In genomic region chr7:55441668-55442305, GRCh38 we compare ENCODE assay signal across 17 cellular contexts.
DNase-seq lines count a peak whose midpoint lies in the region; ATAC-seq and TF ChIP-seq lines count a peak whose summit lies in the region.
"Had no signal": no experiment of that assay in that cellular context is flagged by ENCODE, and none has a peak within 500 bp of the region (broad histone marks: within the 10 kb centered on the region; RNA-seq: fewer than 3 reads in every experiment).

No MANE protein-coding gene starts in this region.

- POLR2A ChIA-PET in MCF 10A (lab: Yijun Ruan, JAX), result no interaction called here
- POLR2A ChIA-PET in SK-N-SH (lab: Yijun Ruan, JAX), result interaction anchor here (0.6 kb wide), 1 partner anchor 632 kb away, joined by 5 read pairs; no protein-coding TSS in a partner anchor

- no peak overlapping the region for H2AFZ ChIP-seq in mammary epithelial cell (ENCODE audit: low read depth, low read length)
- H2AFZ ChIP-seq in SK-N-SH (ENCODE audit: low read depth), result no peak overlapping the region

- H3K36me3 ChIP-seq in mammary epithelial cell (ENCODE audit: insufficient read depth, low read length) (no peaks in the 10 kb centered on the region), SK-N-SH (replicated peaks in 1 of 2; ENCODE audit: control insufficient read depth in 1 of 2, insufficient read depth in 2 of 2, low read length in 1 of 2) (no peaks in the 10 kb centered on the region), thoracic aorta (no peaks in the 10 kb centered on the region)

- CTCF ChIA-PET in MCF 10A (lab: Yijun Ruan, JAX) (interaction anchor here (0.6 to 0.7 kb wide), 2 partner anchors 26 to 633 kb away, joined by 3 read pairs; no protein-coding TSS in a partner anchor), mammary epithelial cell (lab: Charles Lee; ENCODE audit: low non-redundant PET) (no interaction called here), SK-N-SH (lab: Yijun Ruan, JAX) (interaction anchor here (0.7 to 1.7 kb wide), 7 partner anchors 8 to 186 kb away, joined by 3 to 7 read pairs (median 4); no protein-coding TSS in a partner anchor)

- H3K9ac ChIP-seq in mammary epithelial cell (ENCODE audit: insufficient read depth, low read length) (no peak overlapping the region), SK-N-SH (no peak overlapping the region)

- H3K4me1 Mint-ChIP-seq in MCF 10A (ENCODE audit: insufficient read depth, unreplicated experiment), result peaks cover 18% of the 10 kb centered on the region
- H3K4me1 Mint-ChIP-seq in activated CD4-positive, alpha-beta T cell treated with anti-CD3 and anti-CD28 coated beads, Interleukin-2, amount 10 ng/mL, durations not matched to agents 24 days and 14 days, result peaks cover 17% of the 10 kb centered on the region
- H3K4me1 Mint-ChIP-seq: activated CD4-positive, alpha-beta memory T cell treated with anti-CD3 and anti-CD28 coated beads, Interleukin-2, amount 10 ng/mL, durations not matched to agents 7 days and 5 days had no signal

- H3K36me3 Mint-ChIP-seq in MCF 10A (ENCODE audit: insufficient read depth, unreplicated experiment), result no peaks in the 10 kb centered on the region
- H3K36me3 Mint-ChIP-seq in activated CD4-positive, alpha-beta T cell treated with anti-CD3 and anti-CD28 coated beads, Interleukin-2, amount 10 ng/mL, durations not matched to agents 24 days and 14 days (ENCODE audit: low read depth), result peaks cover 4% of the 10 kb centered on the region

- no peaks in the 10 kb centered on the region for H3K9me3 ChIP-seq in mammary epithelial cell (replicated peaks; ENCODE audit: insufficient read depth, low read length)
- no peaks in the 10 kb centered on the region for H3K9me3 ChIP-seq in SK-N-SH
- no peaks in the 10 kb centered on the region for H3K9me3 ChIP-seq in thoracic aorta
- H3K9me3 ChIP-seq: A549 had no signal

- H3K9me2 ChIP-seq in SK-N-SH, result no peaks in the 10 kb centered on the region

- TF ChIP-seq CTCF in MCF 10A (IDR thresholded peaks at IDR 0.05; ENCODE audit: unreplicated experiment) (no peak), mammary epithelial cell (conservative IDR thresholded peaks at IDR 0.05 in 1 of 2, IDR thresholded peaks at IDR 0.05 in 1 of 2; ENCODE audit: extremely low read depth in 1 of 2, insufficient read depth in 1 of 2, low read depth in 1 of 2, low read length in 2 of 2) (no peak), SK-N-SH (IDR thresholded peaks at IDR 0.05) (no peak), fibroblast of the aortic adventitia (IDR thresholded peaks at IDR 0.05; ENCODE audit: insufficient read depth, low read length) (no peak), thoracic aorta (IDR thresholded peaks at IDR 0.05) (no peak)

- BruUV-seq in MCF 10A (replicated peaks; lab: Mats Ljungman, UMichigan) (no TSS peak), mammary epithelial cell (replicated peaks; lab: Mats Ljungman, UMichigan) (no TSS peak)

- H3K4me3 Mint-ChIP-seq in MCF 10A (ENCODE audit: unreplicated experiment), result no peak overlapping the region
- H3K4me3 Mint-ChIP-seq in activated CD4-positive, alpha-beta T cell treated with anti-CD3 and anti-CD28 coated beads, Interleukin-2, amount 10 ng/mL, durations not matched to agents 24 days and 14 days, result no peak overlapping the region
- H3K4me3 Mint-ChIP-seq: activated CD4-positive, alpha-beta memory T cell treated with anti-CD3 and anti-CD28 coated beads, Interleukin-2, amount 10 ng/mL, durations not matched to agents 7 days and 5 days; activated naive CD4-positive, alpha-beta T cell treated with anti-CD3 and anti-CD28 coated beads for 36 hours; dendritic cell treated with granulocyte-macrophage colony-stimulating factor and Interleukin-4, amounts not matched to agents 40 ng/mL and 50 ng/mL, for 4 days; neural crest cell; T-helper 2 cell treated with Interferon-gamma antibody and Interleukin-4, amounts not matched to agents 5 μg/mL and 100 μg/mL, for 36 hours had no signal

- H3K27ac ChIP-seq in mammary epithelial cell (ENCODE audit: insufficient read depth, low read depth, low read length) (no peak overlapping the region), SK-N-SH (ENCODE audit: low read depth in 2 of 2, low read length in 1 of 2) (peak overlapping the region; percentile 64 to 66), thoracic aorta (no peak overlapping the region)
- H3K27ac ChIP-seq: A549 had no signal

- H4K20me1 ChIP-seq in mammary epithelial cell (ENCODE audit: insufficient read depth, low read length), result no peaks in the 10 kb centered on the region
- no peaks in the 10 kb centered on the region for H4K20me1 ChIP-seq in SK-N-SH (ENCODE audit: insufficient read depth)

- H3K79me2 ChIP-seq in mammary epithelial cell (ENCODE audit: insufficient read depth, low read length) (no peaks in the 10 kb centered on the region), SK-N-SH (ENCODE audit: insufficient read depth) (no peaks in the 10 kb centered on the region)

- DNase-seq in MCF 10A (ENCODE audit: unreplicated experiment) (peak; percentile 25), mammary epithelial cell (no peak), SK-N-SH (peak; percentile 75), fibroblast of the aortic adventitia (ENCODE audit: low read depth) (peak; percentile 73), thoracic aorta (ENCODE audit: low spot score) (no peak), SW480 (ENCODE audit: low spot score) (no peak), DMS 273 treated with DMSO at 0.1 percent for 48 hours (lab: John Stamatoyannopoulos, UW) (no peak)
- DNase-seq in activated CD4-positive, alpha-beta T cell treated with anti-CD3 and anti-CD28 coated beads, Interleukin-2, amount 10 ng/mL, durations not matched to agents 24 days and 14 days, result no peak
- DNase-seq: activated CD4-positive, alpha-beta memory T cell treated with anti-CD3 and anti-CD28 coated beads, Interleukin-2, amount 10 ng/mL, durations not matched to agents 7 days and 5 days; activated naive CD4-positive, alpha-beta T cell treated with anti-CD3 and anti-CD28 coated beads for 36 hours; Kasumi-1; PC-3; stimulated activated CD8-positive, alpha-beta memory T cell treated with anti-CD3 and anti-CD28 coated beads, Interleukin-4, amount 100 ng/mL, for 48 hours had no signal

- peak; percentile 55 for ATAC-seq in thoracic aorta (ENCODE audit: insufficient number of reproducible peaks, low FRiP score, low read depth)
- ATAC-seq: A549, PC-3 had no signal

- no peaks in the 10 kb centered on the region for H3K9me3 Mint-ChIP-seq in MCF 10A (ENCODE audit: unreplicated experiment)
- H3K9me3 Mint-ChIP-seq in activated CD4-positive, alpha-beta T cell treated with anti-CD3 and anti-CD28 coated beads, Interleukin-2, amount 10 ng/mL, durations not matched to agents 24 days and 14 days, result no peaks in the 10 kb centered on the region
- H3K9me3 Mint-ChIP-seq: activated naive CD4-positive, alpha-beta T cell treated with anti-CD3 and anti-CD28 coated beads for 36 hours; neural crest cell; T-helper 2 cell treated with Interferon-gamma antibody and Interleukin-4, amounts not matched to agents 5 μg/mL and 100 μg/mL, for 36 hours had no signal

- WGBS in mammary epithelial cell (ENCODE audit: low coverage, missing lambda C conversion rate), result 95% methylated on average over 5 of the region's 5 CpGs
- 60% methylated on average over 5 of the region's 5 CpGs for WGBS in SK-N-SH (ENCODE audit: low lambda C conversion rate)

- TF ChIP-seq RAD21 in SK-N-SH (IDR thresholded peaks at IDR 0.05; ENCODE audit: low read length), result peak; percentile 18; the same call in 1 of the 2 replicates

- in situ Hi-C loops in mammary epithelial cell (cut with MboI; ENCODE audit: low sequenced_read_pairs in 2 of 2), result no loop called here

- H3K4me1 ChIP-seq in mammary epithelial cell (ENCODE audit: insufficient read depth, low read length), result peaks cover 10% of the 10 kb centered on the region
- H3K4me1 ChIP-seq in SK-N-SH (ENCODE audit: control insufficient read depth in 1 of 2, insufficient read depth in 2 of 2, low read depth in 1 of 2, low read length in 1 of 2), result peaks cover 16 to 42% of the 10 kb centered on the region in 2 experiments
- H3K4me1 ChIP-seq in thoracic aorta (ENCODE audit: control insufficient read depth in 1 of 2, low read depth in 2 of 2), result peaks cover 0 to 8% of the 10 kb centered on the region in 2 donors
- H3K4me1 ChIP-seq: A549 had no signal

- no peak overlapping the region for H3K27ac Mint-ChIP-seq in MCF 10A (ENCODE audit: low read depth, unreplicated experiment)
- no peak overlapping the region for H3K27ac Mint-ChIP-seq in activated CD4-positive, alpha-beta T cell treated with anti-CD3 and anti-CD28 coated beads, Interleukin-2, amount 10 ng/mL, durations not matched to agents 24 days and 14 days
- H3K27ac Mint-ChIP-seq: activated CD4-positive, alpha-beta memory T cell treated with anti-CD3 and anti-CD28 coated beads, Interleukin-2, amount 10 ng/mL, durations not matched to agents 7 days and 5 days; activated naive CD4-positive, alpha-beta T cell treated with anti-CD3 and anti-CD28 coated beads for 36 hours; dendritic cell treated with granulocyte-macrophage colony-stimulating factor and Interleukin-4, amounts not matched to agents 40 ng/mL and 50 ng/mL, for 4 days; T-helper 2 cell treated with Interferon-gamma antibody and Interleukin-4, amounts not matched to agents 5 μg/mL and 100 μg/mL, for 36 hours had no signal

- dilution Hi-C loops in mammary epithelial cell (cut with HindIII; ENCODE audit: low sequenced_read_pairs), result no loop called here

- H3K27me3 ChIP-seq in mammary epithelial cell (ENCODE audit: insufficient read depth, low read length) (no peaks in the 10 kb centered on the region), SK-N-SH (ENCODE audit: insufficient read depth) (no peaks in the 10 kb centered on the region), thoracic aorta (replicated peaks; ENCODE audit: insufficient read depth) (no peaks in the 10 kb centered on the region)

- peaks cover 7% of the 10 kb centered on the region for H3F3A ChIP-seq in SK-N-SH (replicated peaks; ENCODE audit: insufficient read depth)

- H3K4me2 ChIP-seq in mammary epithelial cell (ENCODE audit: insufficient read depth, low read depth, low read length) (no peak overlapping the region), SK-N-SH (no peak overlapping the region)
- H3K4me2 ChIP-seq: A549 had no signal

- peak in 1 of 2 experiments; percentile 64; a peak in 2 of 4 replicates for TF ChIP-seq EP300 in SK-N-SH (IDR thresholded peaks at IDR 0.05; ENCODE audit: borderline replicate concordance in 1 of 2, low read depth in 1 of 2, low read length in 1 of 2)

- H3K27me3 Mint-ChIP-seq in MCF 10A (ENCODE audit: insufficient read depth, unreplicated experiment), result no peaks in the 10 kb centered on the region
- H3K27me3 Mint-ChIP-seq in activated CD4-positive, alpha-beta T cell treated with anti-CD3 and anti-CD28 coated beads, Interleukin-2, amount 10 ng/mL, durations not matched to agents 24 days and 14 days, result no peaks in the 10 kb centered on the region
- H3K27me3 Mint-ChIP-seq: activated CD4-positive, alpha-beta memory T cell treated with anti-CD3 and anti-CD28 coated beads, Interleukin-2, amount 10 ng/mL, durations not matched to agents 7 days and 5 days; dendritic cell treated with granulocyte-macrophage colony-stimulating factor and Interleukin-4, amounts not matched to agents 40 ng/mL and 50 ng/mL, for 4 days had no signal

- intact Hi-C loops in MCF 10A (cut with micrococcal nuclease) (no loop called here), mammary epithelial cell (cut with micrococcal nuclease) (no loop called here)
- intact Hi-C loops in activated CD4-positive, alpha-beta T cell treated with anti-CD3 and anti-CD28 coated beads, Interleukin-2, amount 10 ng/mL, durations not matched to agents 24 days and 14 days (cut with micrococcal nuclease), result no loop called here

- H3K4me3 ChIP-seq in mammary epithelial cell (replicated peaks in 1 of 3; ENCODE audit: insufficient read depth in 1 of 3, low read depth in 2 of 3, low read length in 3 of 3) (no peak overlapping the region), SK-N-SH (ENCODE audit: low read depth in 2 of 2, low read length in 1 of 2) (no peak overlapping the region), fibroblast of the aortic adventitia (ENCODE audit: low read depth, low read length) (no peak overlapping the region), thoracic aorta (no peak overlapping the region)
- H3K4me3 ChIP-seq: A549 had no signal

Comparison
In these comparisons a context has a peak if more than half of its experiments do, and no peak if none do; other contexts are left out.
1. DNase-seq: peak in MCF 10A (single experiment), SK-N-SH (single experiment) and fibroblast of the aortic adventitia (single experiment); none in mammary epithelial cell (single experiment), thoracic aorta (single experiment), SW480 (single experiment), activated CD4-positive, alpha-beta T cell treated with anti-CD3 and anti-CD28 coated beads, Interleukin-2, amount 10 ng/mL, durations not matched to agents 24 days and 14 days (single experiment) and DMS 273 treated with DMSO at 0.1 percent for 48 hours (single experiment).
2. H3K27ac ChIP-seq: peak in SK-N-SH (2 of 2); none in mammary epithelial cell (single experiment) and thoracic aorta (0 of 2).